In the genomic region with DNA sequence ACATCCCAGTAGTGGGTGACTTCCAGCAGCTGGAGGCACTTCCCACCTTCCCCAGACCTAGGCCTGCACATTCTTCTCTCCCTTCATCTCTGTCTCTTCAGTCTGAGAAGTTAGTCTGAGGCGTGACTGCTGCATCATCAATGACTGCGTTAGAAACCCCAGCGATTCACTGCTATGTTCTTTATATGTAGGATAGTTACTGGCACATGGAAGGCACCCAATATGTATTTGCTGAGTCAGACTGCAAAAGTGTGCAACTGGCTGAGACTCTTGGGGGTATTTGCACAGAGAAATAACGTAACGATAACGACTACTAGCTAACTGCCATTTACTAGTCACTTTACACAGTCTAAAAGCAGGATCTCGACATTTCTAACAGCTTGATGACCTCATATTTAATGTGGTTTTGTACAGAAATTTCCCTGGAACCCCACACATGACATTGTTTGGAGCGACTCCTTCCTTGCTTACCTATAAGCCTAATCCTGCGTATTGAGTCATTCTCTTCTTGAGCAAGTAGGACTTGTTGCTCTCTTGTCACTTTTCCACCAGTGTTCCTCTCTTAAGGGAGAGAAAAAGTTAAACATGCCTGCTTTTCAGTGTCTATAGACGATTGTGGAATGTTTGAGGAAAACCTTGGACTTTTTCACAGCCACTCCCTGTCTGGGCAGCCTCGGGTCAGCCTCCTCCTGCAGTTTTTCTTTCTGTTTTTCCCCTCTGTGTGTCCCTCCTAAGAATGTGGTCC, we compare ENCODE assay signal across 1 cellular context.
TF ChIP-seq lines count a peak whose summit lies in the region.

No MANE protein-coding gene starts in this region.

TF ChIP-seq in SK-N-SH treated with all-trans-retinoic acid at 6 μM for 48 hours, 23 proteins besides CTCF, POLR2A, EP300 and RAD21 (continued from another document):
- TF ChIP-seq, protein P1, sequence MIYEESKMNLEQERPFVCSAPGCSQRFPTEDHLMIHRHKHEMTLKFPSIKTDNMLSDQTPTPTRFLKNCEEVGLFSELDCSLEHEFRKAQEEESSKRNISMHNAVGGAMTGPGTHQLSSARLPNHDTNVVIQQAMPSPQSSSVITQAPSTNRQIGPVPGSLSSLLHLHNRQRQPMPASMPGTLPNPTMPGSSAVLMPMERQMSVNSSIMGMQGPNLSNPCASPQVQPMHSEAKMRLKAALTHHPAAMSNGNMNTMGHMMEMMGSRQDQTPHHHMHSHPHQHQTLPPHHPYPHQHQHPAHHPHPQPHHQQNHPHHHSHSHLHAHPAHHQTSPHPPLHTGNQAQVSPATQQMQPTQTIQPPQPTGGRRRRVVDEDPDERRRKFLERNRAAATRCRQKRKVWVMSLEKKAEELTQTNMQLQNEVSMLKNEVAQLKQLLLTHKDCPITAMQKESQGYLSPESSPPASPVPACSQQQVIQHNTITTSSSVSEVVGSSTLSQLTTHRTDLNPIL (CRISPR knock-in tag; IDR thresholded peaks at IDR 0.05; ENCODE audit: low read depth): no peak
- TF ChIP-seq ARNTL (CRISPR knock-in tag; IDR thresholded peaks at IDR 0.05; ENCODE audit: borderline replicate concordance, low read depth): no peak
- no peak for TF ChIP-seq CSDC2 (CRISPR knock-in tag; IDR thresholded peaks at IDR 0.05)
- TF ChIP-seq ZNF8 (CRISPR knock-in tag; IDR thresholded peaks at IDR 0.05): no peak
- TF ChIP-seq ZNF565 (CRISPR knock-in tag; conservative IDR thresholded peaks at IDR 0.05; ENCODE audit: low read depth): no peak
- TF ChIP-seq, protein P2, sequence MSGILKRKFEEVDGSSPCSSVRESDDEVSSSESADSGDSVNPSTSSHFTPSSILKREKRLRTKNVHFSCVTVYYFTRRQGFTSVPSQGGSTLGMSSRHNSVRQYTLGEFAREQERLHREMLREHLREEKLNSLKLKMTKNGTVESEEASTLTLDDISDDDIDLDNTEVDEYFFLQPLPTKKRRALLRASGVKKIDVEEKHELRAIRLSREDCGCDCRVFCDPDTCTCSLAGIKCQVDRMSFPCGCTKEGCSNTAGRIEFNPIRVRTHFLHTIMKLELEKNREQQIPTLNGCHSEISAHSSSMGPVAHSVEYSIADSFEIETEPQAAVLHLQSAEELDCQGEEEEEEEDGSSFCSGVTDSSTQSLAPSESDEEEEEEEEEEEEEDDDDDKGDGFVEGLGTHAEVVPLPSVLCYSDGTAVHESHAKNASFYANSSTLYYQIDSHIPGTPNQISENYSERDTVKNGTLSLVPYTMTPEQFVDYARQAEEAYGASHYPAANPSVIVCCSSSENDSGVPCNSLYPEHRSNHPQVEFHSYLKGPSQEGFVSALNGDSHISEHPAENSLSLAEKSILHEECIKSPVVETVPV (CRISPR knock-in tag; IDR thresholded peaks at IDR 0.05): no peak
TF ChIP-seq in SK-N-SH treated with all-trans-retinoic acid at 6 μM for 48 hours: peak in this region for 0.
